ENCODE assay signal across 27 cellular contexts in genomic region chr4:23035521-23036056, GRCh38.
"Had no signal": no experiment of that assay in that cellular context is flagged by ENCODE, and none has a peak within 500 bp of the region (broad histone marks: within the 10 kb centered on the region; RNA-seq: fewer than 3 reads in every experiment).

No MANE protein-coding gene starts in this region.

- H3K4me3 Mint-ChIP-seq: naive thymus-derived CD4-positive, alpha-beta T cell; natural killer cell; nephron; neural progenitor cell; stimulated activated naive B cell treated with anti-CD40 and anti-IgM and Interleukin-4, amounts not matched to agents 10 μg/mL and 1 μg/mL and 100 μg/mL, for 72 hours; stimulated activated naive CD8-positive, alpha-beta T cell treated with anti-CD3 and anti-CD28 coated beads, Interleukin-15, Interleukin-2, amounts not matched to agents 100 ng/mL and 50 ng/mL, for 24 hours; type B pancreatic cell had no signal

- H3K9ac ChIP-seq: neural progenitor cell, parathyroid adenoma had no signal

- H3K4me3 ChIP-seq: neural progenitor cell, ovary, psoas muscle, right lobe of liver, sigmoid colon, stomach, thoracic aorta, thyroid gland, tibial nerve, vagina had no signal

- ATAC-seq: naive thymus-derived CD4-positive, alpha-beta T cell; psoas muscle; right cardiac atrium; right lobe of liver had no signal

- DNase-seq: naive thymus-derived CD4-positive, alpha-beta T cell; natural killer cell; occipital lobe; ovary; posterior cingulate gyrus; psoas muscle; right lobe of liver; sigmoid colon; small intestine; stimulated activated CD4-positive, alpha-beta T cell treated with anti-CD3 and anti-CD28 coated beads, Interleukin-15, amount 100 ng/mL, for 24 hours; stimulated activated CD4-positive, alpha-beta T cell treated with anti-CD3 and anti-CD28 coated beads, Interleukin-2, amount 100 ng/mL, for 24 hours; stimulated activated CD4-positive, alpha-beta T cell treated with anti-CD3 and anti-CD28 coated beads, Interleukin-2, amount 100 ng/mL, for 48 hours; stimulated activated CD4-positive, alpha-beta T cell treated with anti-CD3 and anti-CD28 coated beads, Interleukin-4, amount 100 ng/mL, for 4 hours; stimulated activated CD8-positive, alpha-beta memory T cell treated with anti-CD3 and anti-CD28 coated beads, Interleukin-4, amount 100 ng/mL, for 48 hours; stimulated activated naive B cell treated with anti-CD40 and anti-IgM and Interleukin-4, amounts not matched to agents 10 μg/mL and 1 μg/mL and 100 μg/mL, for 72 hours; stomach; thyroid gland had no signal

- H3K4me2 ChIP-seq: neural progenitor cell had no signal

- H3K27me3 Mint-ChIP-seq: progenitor cell of endocrine pancreas; stimulated activated naive B cell treated with anti-CD40 and anti-IgM and Interleukin-4, amounts not matched to agents 10 μg/mL and 1 μg/mL and 100 μg/mL, for 72 hours; stimulated activated naive CD8-positive, alpha-beta T cell treated with anti-CD3 and anti-CD28 coated beads, Interleukin-15, Interleukin-2, amounts not matched to agents 100 ng/mL and 50 ng/mL, for 24 hours; type B pancreatic cell had no signal

- H3K36me3 ChIP-seq: neural progenitor cell, ovary, right lobe of liver, sigmoid colon, stomach, thoracic aorta, thyroid gland, tibial nerve, vagina had no signal

- H3K79me2 ChIP-seq: parathyroid adenoma had no signal

- H3K27ac ChIP-seq: neural progenitor cell, ovary, parathyroid adenoma, psoas muscle, right lobe of liver, sigmoid colon, stomach, thoracic aorta, thyroid gland, tibial nerve, vagina had no signal

- H3K9me3 Mint-ChIP-seq: nephron; neural progenitor cell; stimulated activated naive B cell treated with anti-CD40 and anti-IgM and Interleukin-4, amounts not matched to agents 10 μg/mL and 1 μg/mL and 100 μg/mL, for 72 hours; type B pancreatic cell had no signal

- H3K27me3 ChIP-seq: neural progenitor cell, ovary, right lobe of liver, sigmoid colon, stomach, thyroid gland, tibial nerve, vagina had no signal

- H2AFZ ChIP-seq: neural progenitor cell, parathyroid adenoma had no signal

- H3K4me1 Mint-ChIP-seq: natural killer cell; neural progenitor cell; stimulated activated naive B cell treated with anti-CD40 and anti-IgM and Interleukin-4, amounts not matched to agents 10 μg/mL and 1 μg/mL and 100 μg/mL, for 72 hours had no signal

- H3K4me1 ChIP-seq: neural progenitor cell, psoas muscle, right lobe of liver, sigmoid colon, stomach, thyroid gland, tibial nerve, vagina had no signal

- H3K27ac Mint-ChIP-seq: naive thymus-derived CD4-positive, alpha-beta T cell; natural killer cell; nephron; neural progenitor cell; progenitor cell of endocrine pancreas; stimulated activated naive B cell treated with anti-CD40 and anti-IgM and Interleukin-4, amounts not matched to agents 10 μg/mL and 1 μg/mL and 100 μg/mL, for 72 hours; stimulated activated naive CD8-positive, alpha-beta T cell treated with anti-CD3 and anti-CD28 coated beads, Interleukin-15, Interleukin-2, amounts not matched to agents 100 ng/mL and 50 ng/mL, for 24 hours; type B pancreatic cell had no signal

- H3K36me3 Mint-ChIP-seq: naive thymus-derived CD4-positive, alpha-beta T cell; natural killer cell; neural progenitor cell; stimulated activated naive B cell treated with anti-CD40 and anti-IgM and Interleukin-4, amounts not matched to agents 10 μg/mL and 1 μg/mL and 100 μg/mL, for 72 hours; type B pancreatic cell had no signal

- H3K9me3 ChIP-seq: ovary, psoas muscle, right lobe of liver, sigmoid colon, stomach, thoracic aorta, thyroid gland, tibial nerve, vagina had no signal
